21 cellular contexts compared by ENCODE assay signal in genomic region chr21:17488620-17489019, GRCh38. TPM values are rescaled to one million over a fixed set of nuclear protein-coding genes. Genes with fewer than 3 reads are reported as not detected.
A peak's percentile ranks its signal among the peaks of the same experiment; 100 is the strongest.
DNase-seq lines count a peak whose midpoint lies in the region; ATAC-seq lines count a peak whose summit lies in the region.
"Had no signal": no experiment of that assay in that cellular context is flagged by ENCODE, and none has a peak within 500 bp of the region (broad histone marks: within the 10 kb centered on the region; RNA-seq: fewer than 3 reads in every experiment).

No MANE protein-coding gene starts in this region.

- DNase-seq in NCI-H69 (lab: John Stamatoyannopoulos, UW) = no peak
- no peak for DNase-seq in NCI-H774 (lab: John Stamatoyannopoulos, UW)
- no peak for DNase-seq in A172 (ENCODE audit: low spot score)
- DNase-seq: activated CD4-positive, alpha-beta T cell treated with anti-CD3 and anti-CD28 coated beads, Interleukin-2, amount 10 ng/mL, durations not matched to agents 7 days and 5 days; activated gamma-delta T cell treated with Interleukin-2 at 50 U/mL for 16 hours; DND-41; effector memory CD4-positive, alpha-beta T cell; GM23248; NCI-H1436; NCI-H510A; RPMI8226; stimulated activated CD4-positive, alpha-beta T cell treated with anti-CD3 and anti-CD28 coated beads, Interleukin-4, amount 100 ng/mL, for 24 hours; stimulated activated naive CD4-positive, alpha-beta T cell had no signal

- ATAC-seq in GM18498 (IDR thresholded peaks at IDR 0.05; ENCODE audit: unreplicated experiment) (peak; percentile 81), GM19035 (IDR thresholded peaks at IDR 0.05; ENCODE audit: unreplicated experiment) (peak; percentile 83), HG02623 (IDR thresholded peaks at IDR 0.05; ENCODE audit: unreplicated experiment) (peak; percentile 63), HG03558 (IDR thresholded peaks at IDR 0.05; ENCODE audit: extremely low read depth, unreplicated experiment) (peak; percentile 76), GM18517 (IDR thresholded peaks at IDR 0.05; ENCODE audit: unreplicated experiment) (no peak)
- ATAC-seq: K562, sciatic nerve had no signal

RNA-seq across cellular contexts. Expression of gene CXADR, which starts 24.2 kb away (rescaled TPM):
- total RNA-seq in A172 (2014; rRNA removed; shearing (Covaris generic)) = 4.3 and 5.3 TPM in 2 replicates
- total RNA-seq: B cell, GM23248 had no signal
